ENCODE assay signal across 8 cellular contexts in genomic region chr19:58098682-58098998, GRCh38. TPM values are rescaled to one million over a fixed set of nuclear protein-coding genes. Genes with fewer than 3 reads are reported as not detected.
DNase-seq lines count a peak whose midpoint lies in the region; ATAC-seq and TF ChIP-seq lines count a peak whose summit lies in the region.

No MANE protein-coding gene starts in this region.

- H3K36me3 ChIP-seq in kidney epithelial cell (ENCODE audit: control insufficient read depth, insufficient read depth, low read length), result peaks cover 2% of the 10 kb centered on the region

- peaks cover 8% of the 10 kb centered on the region for H3K36me3 Mint-ChIP-seq in T-helper 1 cell treated with Interleukin-12 subunit alpha and Interleukin-12 subunit beta and Interleukin-4 antibody, amounts not matched to agents 30 μg/mL and 1 μg/mL, for 36 hours (ENCODE audit: low read depth)

- peak overlapping the region; percentile 16 for H3K27ac ChIP-seq in angular gyrus (ENCODE audit: low read depth, low read length)
- peak overlapping the region; percentile 82 for H3K27ac ChIP-seq in temporal lobe (ENCODE audit: low read depth, low read length)

- peaks cover 5% of the 10 kb centered on the region for H3K4me1 Mint-ChIP-seq in T-helper 1 cell treated with Interleukin-12 subunit alpha and Interleukin-12 subunit beta and Interleukin-4 antibody, amounts not matched to agents 30 μg/mL and 1 μg/mL, for 36 hours (ENCODE audit: low read depth)

- no peak for ATAC-seq in GM21367 (IDR thresholded peaks at IDR 0.05; ENCODE audit: unreplicated experiment)
- ATAC-seq in HG03175 (IDR thresholded peaks at IDR 0.05; ENCODE audit: unreplicated experiment), result no peak
- no peak for ATAC-seq in GM18498 (IDR thresholded peaks at IDR 0.05; ENCODE audit: unreplicated experiment)

- peak overlapping the region; percentile 90 for H3K4me3 Mint-ChIP-seq in T-helper 1 cell treated with Interleukin-12 subunit alpha and Interleukin-12 subunit beta and Interleukin-4 antibody, amounts not matched to agents 30 μg/mL and 1 μg/mL, for 36 hours

- H3K27me3 ChIP-seq in kidney epithelial cell (ENCODE audit: control insufficient read depth, insufficient read depth, low read length), result no peaks in the 10 kb centered on the region

- TF ChIP-seq CTCF in kidney epithelial cell (IDR thresholded peaks at IDR 0.05; ENCODE audit: insufficient read depth, low read length, poor library complexity, severe bottlenecking), result no peak

- H3K4me3 ChIP-seq in kidney epithelial cell (ENCODE audit: low read depth, low read length), result peak overlapping the region; percentile 54

- H3K27ac Mint-ChIP-seq in T-helper 1 cell treated with Interleukin-12 subunit alpha and Interleukin-12 subunit beta and Interleukin-4 antibody, amounts not matched to agents 30 μg/mL and 1 μg/mL, for 36 hours, result peak overlapping the region; percentile 97

- H3K9me3 Mint-ChIP-seq in T-helper 1 cell treated with Interleukin-12 subunit alpha and Interleukin-12 subunit beta and Interleukin-4 antibody, amounts not matched to agents 30 μg/mL and 1 μg/mL, for 36 hours, result peaks cover 50% of the 10 kb centered on the region

- DNase-seq in T-helper 1 cell (no peak), kidney epithelial cell (ENCODE audit: low read depth) (no peak)

- H3K27me3 Mint-ChIP-seq in T-helper 1 cell treated with Interleukin-12 subunit alpha and Interleukin-12 subunit beta and Interleukin-4 antibody, amounts not matched to agents 30 μg/mL and 1 μg/mL, for 36 hours (ENCODE audit: low read depth), result no peaks in the 10 kb centered on the region

RNA-seq across cellular contexts. Expression of gene ZSCAN18, which starts 0.6 kb away (rescaled TPM):
- total RNA-seq in kidney epithelial cell, result 64.9 and 79.3 TPM in 2 replicates
- 83.6 TPM for total RNA-seq in temporal lobe

RNA-seq across cellular contexts. Expression of gene ZNF135, which starts 39.6 kb away (rescaled TPM):
- total RNA-seq in kidney epithelial cell (4.6 and 5.1 TPM in 2 replicates), temporal lobe (9.8 TPM)

RNA-seq across cellular contexts. Expression of gene ZNF329, which starts 51.9 kb away (rescaled TPM):
- total RNA-seq in kidney epithelial cell, result 5.7 and 10.5 TPM in 2 replicates
- total RNA-seq in temporal lobe, result 26.3 TPM
